31 cellular contexts compared by ENCODE assay signal in genomic region chr1:159406821-159407220, GRCh38. TPM values are rescaled to one million over a fixed set of nuclear protein-coding genes. Genes with fewer than 3 reads are reported as not detected.
"Had no signal": no experiment of that assay in that cellular context is flagged by ENCODE, and none has a peak within 500 bp of the region (broad histone marks: within the 10 kb centered on the region; RNA-seq: fewer than 3 reads in every experiment).

No MANE protein-coding gene starts in this region.

- FAIRE-seq: urothelium cell line had no signal

- DNase-seq: stimulated activated CD4-positive, alpha-beta T cell treated with anti-CD3 and anti-CD28 coated beads, Interleukin-2, amount 100 ng/mL, for 48 hours; stimulated activated CD4-positive, alpha-beta T cell treated with anti-CD3 and anti-CD28 coated beads, Interleukin-4, amount 100 ng/mL, for 1 hour; stimulated activated CD4-positive, alpha-beta T cell treated with anti-CD3 and anti-CD28 coated beads, Interleukin-4, amount 100 ng/mL, for 24 hours; stimulated activated CD4-positive, alpha-beta T cell treated with anti-CD3 and anti-CD28 coated beads, Interleukin-4, amount 100 ng/mL, for 4 hours; stimulated activated CD8-positive, alpha-beta memory T cell treated with anti-CD3 and anti-CD28 coated beads, Interleukin-4, amount 100 ng/mL, for 48 hours; stimulated activated naive B cell treated with anti-CD40 and anti-IgM and Interleukin-4, amounts not matched to agents 10 μg/mL and 1 μg/mL and 100 μg/mL, for 72 hours; stimulated activated naive CD4-positive, alpha-beta T cell; stimulated activated naive CD4-positive, alpha-beta T cell treated with Interleukin-2 at 50 U/mL for 16 hours; stimulated activated naive CD8-positive, alpha-beta T cell treated with anti-CD3 and anti-CD28 coated beads, Interleukin-15, amount 100 ng/mL, for 72 hours; stimulated activated naive CD8-positive, alpha-beta T cell treated with anti-CD3 and anti-CD28 coated beads, Interleukin-15, Interleukin-2, amounts not matched to agents 100 U/mL and 50 U/mL, for 24 hours; stomach; substantia nigra; testis; thyroid gland; tibial artery; transverse colon; trophoblast cell; upper lobe of left lung; upper lobe of right lung; uterus had no signal

- ATAC-seq: stimulated activated effector memory CD8-positive, alpha-beta T cell treated with anti-CD3 and anti-CD28 coated beads, Interleukin-12 subunit alpha, Interleukin-12 subunit beta, amount 100 ng/mL, for 72 hours; stimulated activated memory B cell treated with anti-CD40 and anti-IgM and Interleukin-4, amounts not matched to agents 10 μg/mL and 1 μg/mL and 100 μg/mL, for 72 hours; stimulated activated naive B cell treated with anti-CD40 and anti-IgM and Interleukin-4, amounts not matched to agents 10 μg/mL and 1 μg/mL and 100 μg/mL, for 72 hours; stimulated activated naive CD8-positive, alpha-beta T cell treated with anti-CD3 and anti-CD28 coated beads, Interleukin-15, amount 100 ng/mL, for 72 hours; stimulated activated naive CD8-positive, alpha-beta T cell treated with anti-CD3 and anti-CD28 coated beads, Interleukin-15, Interleukin-2, amounts not matched to agents 100 U/mL and 50 U/mL, for 24 hours; upper lobe of right lung had no signal

RNA-seq across cellular contexts. Expression of gene OR10J4, which starts 25.2 kb away (rescaled TPM):
- total RNA-seq: stomach, subcutaneous adipose tissue, suprapubic skin, temporal lobe, thoracic aorta, thyroid gland, tibial nerve, transverse colon, upper lobe of left lung, upper lobe of right lung, ureter, urinary bladder, uterus, vagina had no signal

RNA-seq across cellular contexts. Expression of gene OR10J1, which starts 32.7 kb away (rescaled TPM):
- total RNA-seq: stomach, subcutaneous adipose tissue, suprapubic skin, temporal lobe, thoracic aorta, thyroid gland, tibial nerve, transverse colon, upper lobe of left lung, upper lobe of right lung, ureter, urinary bladder, uterus, vagina had no signal
